16 cellular contexts compared by ENCODE assay signal in genomic region chr17:78950870-78951269, GRCh38. TPM values are rescaled to one million over a fixed set of nuclear protein-coding genes. Genes with fewer than 3 reads are reported as not detected.
DNase-seq lines count a peak whose midpoint lies in the region; ATAC-seq, FAIRE-seq and TF ChIP-seq lines count a peak whose summit lies in the region.
"Had no signal": no experiment of that assay in that cellular context is flagged by ENCODE, and none has a peak within 500 bp of the region (broad histone marks: within the 10 kb centered on the region; RNA-seq: fewer than 3 reads in every experiment).

No MANE protein-coding gene starts in this region.

- H2AFZ ChIP-seq in GM23338 = no peak overlapping the region

- POLR2A ChIA-PET in A549 (lab: Yijun Ruan, JAX) = no interaction called here

- TF ChIP-seq POLR2A in A549 (IDR thresholded peaks at IDR 0.05; ENCODE audit: low read length) = no peak
- TF ChIP-seq POLR2A in adrenal gland (IDR thresholded peaks at IDR 0.05) = no peak

- no peak for TF ChIP-seq CTCF in A549 (IDR thresholded peaks at IDR 0.05)
- no peak for TF ChIP-seq CTCF in GM23338 (conservative IDR thresholded peaks at IDR 0.05; ENCODE audit: low read depth in 2 of 2)
- TF ChIP-seq CTCF in glutamatergic neuron (IDR thresholded peaks at IDR 0.05; ENCODE audit: partially characterized antibody, unreplicated experiment) = no peak
- no peak for TF ChIP-seq CTCF in adrenal gland (IDR thresholded peaks at IDR 0.05)

- TF ChIP-seq RAD21 in A549 (conservative IDR thresholded peaks at IDR 0.05 in 1 of 2, IDR thresholded peaks at IDR 0.05 in 1 of 2) = no peak

- no peaks in the 10 kb centered on the region for H3F3A ChIP-seq in GM23338 (replicated peaks; ENCODE audit: low read depth)

- DNase-seq in A549 (ENCODE audit: low read depth in 1 of 2, low spot score in 1 of 2) (no peak), GM23338 (ENCODE audit: low spot score) (no peak), glutamatergic neuron (no peak), adrenal gland (no peak), NOMO-1 treated with DMSO at 0.1 percent for 48 hours (lab: John Stamatoyannopoulos, UW; ENCODE audit: unreplicated experiment) (no peak)
- DNase-seq in stimulated activated naive B cell treated with anti-CD40 and anti-IgM and Interleukin-4, amounts not matched to agents 10 μg/mL and 1 μg/mL and 100 μg/mL, for 72 hours = no peak
- DNase-seq: ACHN; BE2C; Caco-2; CD4-positive, alpha-beta T cell; GOT3; H9 had no signal

- TF ChIP-seq EP300 in A549 (IDR thresholded peaks at IDR 0.05) = no peak

- H4K20me1 ChIP-seq in GM23338 (replicated peaks; ENCODE audit: insufficient read depth) = no peaks in the 10 kb centered on the region; the same call in 1 of the 2 replicates

- intact Hi-C loops in adrenal gland (cut with DNase I) = no loop called here

- no peaks in the 10 kb centered on the region for H3K79me2 ChIP-seq in GM23338 (replicated peaks; ENCODE audit: insufficient read depth)

- H3K36me3 Mint-ChIP-seq in GM23338 (ENCODE audit: low read depth) (peaks cover 11% of the 10 kb centered on the region; the same call in 2 of the 3 replicates), glutamatergic neuron (ENCODE audit: unreplicated experiment) (peaks cover 10% of the 10 kb centered on the region)
- H3K36me3 Mint-ChIP-seq in stimulated activated naive B cell treated with anti-CD40 and anti-IgM and Interleukin-4, amounts not matched to agents 10 μg/mL and 1 μg/mL and 100 μg/mL, for 72 hours = peaks cover 2 to 4% of the 10 kb centered on the region in 2 donors

- H3K9me3 Mint-ChIP-seq in GM23338 (peaks cover 24% of the 10 kb centered on the region), glutamatergic neuron (ENCODE audit: unreplicated experiment) (peaks cover 20% of the 10 kb centered on the region)
- H3K9me3 Mint-ChIP-seq in stimulated activated naive B cell treated with anti-CD40 and anti-IgM and Interleukin-4, amounts not matched to agents 10 μg/mL and 1 μg/mL and 100 μg/mL, for 72 hours = peaks cover 9 to 14% of the 10 kb centered on the region in 2 donors

- no peak for ATAC-seq in A549
- no peak for ATAC-seq in GM23338
- no peak for ATAC-seq in stimulated activated naive B cell treated with anti-CD40 and anti-IgM and Interleukin-4, amounts not matched to agents 10 μg/mL and 1 μg/mL and 100 μg/mL, for 72 hours (replicated peaks)

- H3K4me3 ChIP-seq in A549 (no peak overlapping the region), GM23338 (no peak overlapping the region), adrenal gland (no peak overlapping the region)

- no peak overlapping the region for H3K27ac ChIP-seq in A549
- no peak overlapping the region for H3K27ac ChIP-seq in GM23338 (ENCODE audit: low read depth)
- H3K27ac ChIP-seq in adrenal gland = no peak overlapping the region
- H3K27ac ChIP-seq: C4-2B had no signal

- H3K9me2 ChIP-seq in GM23338 (ENCODE audit: insufficient read depth) = no peaks in the 10 kb centered on the region

- H3K27ac Mint-ChIP-seq in GM23338 (no peak overlapping the region), glutamatergic neuron (ENCODE audit: unreplicated experiment) (peak overlapping the region; percentile 55)
- H3K27ac Mint-ChIP-seq in stimulated activated naive B cell treated with anti-CD40 and anti-IgM and Interleukin-4, amounts not matched to agents 10 μg/mL and 1 μg/mL and 100 μg/mL, for 72 hours = peak overlapping the region; percentile 66
- H3K27ac Mint-ChIP-seq: CD4-positive, alpha-beta T cell; H9 had no signal

- peaks cover 7% of the 10 kb centered on the region; the same call in 2 of the 3 replicates for H3K4me1 Mint-ChIP-seq in GM23338
- peaks cover 26% of the 10 kb centered on the region for H3K4me1 Mint-ChIP-seq in glutamatergic neuron (ENCODE audit: low read depth, unreplicated experiment)
- H3K4me1 Mint-ChIP-seq in stimulated activated naive B cell treated with anti-CD40 and anti-IgM and Interleukin-4, amounts not matched to agents 10 μg/mL and 1 μg/mL and 100 μg/mL, for 72 hours = peaks cover 8 to 19% of the 10 kb centered on the region in 2 donors

- H3K4me1 ChIP-seq in A549 = no peaks in the 10 kb centered on the region; the same call in 2 of the 3 replicates
- H3K4me1 ChIP-seq in GM23338 (ENCODE audit: insufficient read depth) = no peaks in the 10 kb centered on the region
- peaks cover 15% of the 10 kb centered on the region in 2 donors for H3K4me1 ChIP-seq in adrenal gland (replicated peaks in 1 of 2)
- H3K4me1 ChIP-seq: Caco-2 had no signal

- WGBS in A549 (ENCODE audit: missing lambda C conversion rate) = 57% methylated on average over 2 of the region's 2 CpGs
- WGBS in adrenal gland, 4 donors = 88 to 100% (median 90%) methylated on average over 2 of the region's 2 CpGs

- H3K4me3 Mint-ChIP-seq in GM23338 = no peak overlapping the region
- no peak overlapping the region for H3K4me3 Mint-ChIP-seq in glutamatergic neuron (ENCODE audit: unreplicated experiment)
- H3K4me3 Mint-ChIP-seq in stimulated activated naive B cell treated with anti-CD40 and anti-IgM and Interleukin-4, amounts not matched to agents 10 μg/mL and 1 μg/mL and 100 μg/mL, for 72 hours = no peak overlapping the region
- H3K4me3 Mint-ChIP-seq: CD4-positive, alpha-beta T cell; H9 had no signal

- H3K4me2 ChIP-seq in A549 (no peak overlapping the region), GM23338 (no peak overlapping the region)

- no peaks in the 10 kb centered on the region for H3K36me3 ChIP-seq in GM23338 (ENCODE audit: insufficient read depth)
- H3K36me3 ChIP-seq in adrenal gland (replicated peaks in 1 of 2) = no peaks in the 10 kb centered on the region
- H3K36me3 ChIP-seq: BE2C had no signal

- CTCF ChIA-PET in A549 (lab: Yijun Ruan, JAX) = interaction anchor here (0.9 to 5.7 kb wide), 5 partner anchors 10 to 85 kb away, joined by 3 to 62 read pairs (median 4); no protein-coding TSS in a partner anchor

- no peak for FAIRE-seq in A549 (lab: Jason Lieb, UNC)
- FAIRE-seq: D721Med, G401.6, GM12891 had no signal

- H3K27me3 ChIP-seq in GM23338 (ENCODE audit: insufficient read depth) (no peaks in the 10 kb centered on the region), adrenal gland (no peaks in the 10 kb centered on the region)
- H3K27me3 ChIP-seq: BE2C had no signal

- H3K27me3 Mint-ChIP-seq in GM23338 (ENCODE audit: insufficient read depth, low read depth, poor library complexity) (peaks cover 7% of the 10 kb centered on the region), glutamatergic neuron (ENCODE audit: unreplicated experiment) (peaks cover 10% of the 10 kb centered on the region)
- peaks cover 0 to 12% of the 10 kb centered on the region in 2 donors for H3K27me3 Mint-ChIP-seq in stimulated activated naive B cell treated with anti-CD40 and anti-IgM and Interleukin-4, amounts not matched to agents 10 μg/mL and 1 μg/mL and 100 μg/mL, for 72 hours
- H3K27me3 Mint-ChIP-seq: CD4-positive, alpha-beta T cell had no signal

- peaks cover 30% of the 10 kb centered on the region for H3K9me3 ChIP-seq in A549
- H3K9me3 ChIP-seq in adrenal gland (replicated peaks in 1 of 3) = peaks cover 0 to 16% (median 0%) of the 10 kb centered on the region in 3 donors

RNA-seq across cellular contexts. Expression of gene TIMP2, which starts 25.7 kb away (rescaled TPM):
- polyA plus RNA-seq in A549 (2011; rRNA removed) (68.1 and 77.8 TPM in 2 replicates), A549 (2017; fragmentation: RNase III; extraction: RNeasy Plus Mini Kit Qiagen cat#74134 plus additional on column Dnase treatment) (140 to 170 TPM (median 166 TPM) in 3 replicates), GM23338 (2016; fragmentation: Nextera tagmentation; extraction: Ambion mirVana) (10.6 and 12.5 TPM in 2 replicates), adrenal gland (100 to 1,000 TPM in 1 of 3 donors, 10 to 100 TPM in 2; 50.8 to 153 (median 55.9) TPM)
- polyA plus RNA-seq in A549 (2012; cell fraction: cytosol; rRNA removed) = 91.7 and 124 TPM in 2 replicates
- 128 and 136 TPM in 2 replicates for polyA plus RNA-seq in A549 (2012; cell fraction: nucleus; rRNA removed)
- polyA minus RNA-seq in A549 (2011; rRNA and poly(A)+ RNA removed) = 46.2 and 57.5 TPM in 2 replicates
- total RNA-seq in GM23338 (2014; rRNA removed; shearing (Covaris generic)) = 22.5 and 24.4 TPM in 2 replicates
- total RNA-seq in glutamatergic neuron (ENCODE audit: unreplicated experiment) (121 TPM), adrenal gland (100 to 1,000 TPM; 112 to 275 (median 219) TPM)

RNA-seq across cellular contexts. Expression of gene LGALS3BP, which starts 28.9 kb away (rescaled TPM):
- 28.3 and 32.3 TPM in 2 replicates for polyA plus RNA-seq in A549 (2011; rRNA removed)
- 21.3 and 28.5 TPM in 2 replicates for polyA plus RNA-seq in A549 (2012; cell fraction: cytosol; rRNA removed)
- 104 and 148 TPM in 2 replicates for polyA plus RNA-seq in A549 (2012; cell fraction: nucleus; rRNA removed)
- polyA plus RNA-seq in A549 (2017; fragmentation: RNase III; extraction: RNeasy Plus Mini Kit Qiagen cat#74134 plus additional on column Dnase treatment) = 59.5 to 66.1 TPM (median 60.0 TPM) in 3 replicates
- 34.3 and 41.5 TPM in 2 replicates for polyA minus RNA-seq in A549 (2011; rRNA and poly(A)+ RNA removed)
- total RNA-seq in GM23338 (2014; rRNA removed; shearing (Covaris generic)) = 36.5 and 45.7 TPM in 2 replicates
- polyA plus RNA-seq in GM23338 (2016; fragmentation: Nextera tagmentation; extraction: Ambion mirVana) = 15.1 and 15.5 TPM in 2 replicates
- total RNA-seq in glutamatergic neuron (ENCODE audit: unreplicated experiment) = 30.3 TPM
- total RNA-seq in adrenal gland = 1,000 to 10,000 TPM in 2 of 8 donors, 100 to 1,000 TPM in 6; 449 to 1,588 (median 791) TPM
- polyA plus RNA-seq in adrenal gland = 100 to 1,000 TPM; 266 to 499 (median 286) TPM

RNA-seq across cellular contexts. Expression of gene CEP295NL, which starts 47.9 kb away (rescaled TPM):
- polyA plus RNA-seq in A549 (2011; rRNA removed) (0.09 and 0.10 TPM in 2 replicates), A549 (2017; fragmentation: RNase III; extraction: RNeasy Plus Mini Kit Qiagen cat#74134 plus additional on column Dnase treatment) (0.13 to 0.34 TPM (median 0.29 TPM) in 3 replicates), GM23338 (2016; fragmentation: Nextera tagmentation; extraction: Ambion mirVana) (0.31 TPM in 1 of 2 replicates, not detected in the other), adrenal gland (1 to 10 TPM in 1 of 3 donors, under 1 TPM in 2; 0.07 to 3.7 (median 0.13) TPM)
- polyA plus RNA-seq in A549 (2012; cell fraction: cytosol; rRNA removed) = 0.03 and 0.05 TPM in 2 replicates
- polyA plus RNA-seq in A549 (2012; cell fraction: nucleus; rRNA removed) = 0.36 and 0.43 TPM in 2 replicates
- 0.37 and 0.63 TPM in 2 replicates for polyA minus RNA-seq in A549 (2011; rRNA and poly(A)+ RNA removed)
- total RNA-seq in GM23338 (2014; rRNA removed; shearing (Covaris generic)) = 0.62 and 0.69 TPM in 2 replicates
- total RNA-seq in glutamatergic neuron (ENCODE audit: unreplicated experiment) (6.4 TPM), adrenal gland (1 to 10 TPM in 5 of 8 donors, under 1 TPM in 3; 0.18 to 5.1 (median 1.5) TPM)

RNA-seq across cellular contexts. Expression of gene CANT1, which starts 58.7 kb away (rescaled TPM):
- 65.5 and 70.0 TPM in 2 replicates for polyA plus RNA-seq in A549 (2011; rRNA removed)
- 73.1 and 91.1 TPM in 2 replicates for polyA plus RNA-seq in A549 (2012; cell fraction: cytosol; rRNA removed)
- 73.9 and 106 TPM in 2 replicates for polyA plus RNA-seq in A549 (2012; cell fraction: nucleus; rRNA removed)
- 63.4 to 67.6 TPM (median 66.8 TPM) in 3 replicates for polyA plus RNA-seq in A549 (2017; fragmentation: RNase III; extraction: RNeasy Plus Mini Kit Qiagen cat#74134 plus additional on column Dnase treatment)
- polyA minus RNA-seq in A549 (2011; rRNA and poly(A)+ RNA removed) = 66.6 and 67.2 TPM in 2 replicates
- total RNA-seq in GM23338 (2014; rRNA removed; shearing (Covaris generic)) = 22.4 and 38.8 TPM in 2 replicates
- 5.9 and 8.0 TPM in 2 replicates for polyA plus RNA-seq in GM23338 (2016; fragmentation: Nextera tagmentation; extraction: Ambion mirVana)
- 33.3 TPM for total RNA-seq in glutamatergic neuron (ENCODE audit: unreplicated experiment)
- total RNA-seq in adrenal gland = 10 to 100 TPM; 36.5 to 78.3 (median 61.5) TPM
- polyA plus RNA-seq in adrenal gland = 10 to 100 TPM; 10.3 to 29.5 (median 10.7) TPM
